1 cellular context compared by ENCODE assay signal in genomic region chr4:38310446-38311043, GRCh38.
TF ChIP-seq lines count a peak whose summit lies in the region.

No MANE protein-coding gene starts in this region.

TF ChIP-seq in GM12878, 131 proteins besides CTCF, POLR2A, EP300 and RAD21 (continued from another document and continues in another):
- TF ChIP-seq NKRF (conservative IDR thresholded peaks at IDR 0.05) (no peak), JUND (IDR thresholded peaks at IDR 0.05; ENCODE audit: low read depth, low read length) (peak; percentile 61; the same call in 1 of the 2 replicates), HSF1 (IDR thresholded peaks at IDR 0.05; ENCODE audit: low read depth, low read length) (no peak), RBBP5 (conservative IDR thresholded peaks at IDR 0.05) (no peak), SPI1 (IDR thresholded peaks at IDR 0.05; ENCODE audit: borderline replicate concordance, insufficient read depth, low read depth, low read length) (no peak), CHD4 (IDR thresholded peaks at IDR 0.05) (no peak), KLF5 (IDR thresholded peaks at IDR 0.05; ENCODE audit: partially characterized antibody) (peak; percentile 80), SUPT20H (IDR thresholded peaks at IDR 0.05; ENCODE audit: borderline replicate concordance, control insufficient read depth, low read depth, low read length) (no peak), CBX3 (IDR thresholded peaks at IDR 0.05; ENCODE audit: borderline replicate concordance, low read depth) (no peak), EED (IDR thresholded peaks at IDR 0.05; ENCODE audit: low read depth) (peak; percentile 98), ASH2L (IDR thresholded peaks at IDR 0.05; ENCODE audit: borderline replicate concordance, low read depth) (no peak), POLR2AphosphoS2 (IDR thresholded peaks at IDR 0.05; ENCODE audit: low read depth, low read length) (no peak), SMAD5 (IDR thresholded peaks at IDR 0.05; ENCODE audit: low read depth) (no peak), HDGF (IDR thresholded peaks at IDR 0.05) (no peak), USF1 (IDR thresholded peaks at IDR 0.05; ENCODE audit: borderline replicate concordance, extremely low read length, insufficient read depth, low read depth, low read length) (no peak), ZSCAN29 (IDR thresholded peaks at IDR 0.05) (no peak), REST (IDR thresholded peaks at IDR 0.05; ENCODE audit: low read depth, low read length) (no peak), BMI1 (IDR thresholded peaks at IDR 0.05; ENCODE audit: borderline replicate concordance) (peak; percentile 90), SMC3 (IDR thresholded peaks at IDR 0.05; ENCODE audit: borderline replicate concordance, low read length) (no peak), BRCA1 (IDR thresholded peaks at IDR 0.05; ENCODE audit: low read depth, low read length) (no peak), BCLAF1 (IDR thresholded peaks at IDR 0.05) (no peak), KAT2A (conservative IDR thresholded peaks at IDR 0.05; ENCODE audit: control insufficient read depth, low read depth, low read length) (no peak), ATF2 (IDR thresholded peaks at IDR 0.05; ENCODE audit: low read length) (peak; percentile 99), MAX (IDR thresholded peaks at IDR 0.05; ENCODE audit: low read depth, low read length) (peak; percentile 35; the same call in 1 of the 2 replicates), IRF4 (IDR thresholded peaks at IDR 0.05; ENCODE audit: low read depth, low read length) (peak; percentile 97), YBX1 (IDR thresholded peaks at IDR 0.05) (no peak), CREB1 (IDR thresholded peaks at IDR 0.05; ENCODE audit: low read depth) (no peak; the same call in 1 of the 2 replicates), KDM1A (IDR thresholded peaks at IDR 0.05; ENCODE audit: borderline replicate concordance) (no peak), RCOR1 (conservative IDR thresholded peaks at IDR 0.05; ENCODE audit: low read depth, low read length) (0 out of 2 replicates have a peak, but pooled peaks have one; percentile 71), CEBPZ (IDR thresholded peaks at IDR 0.05; ENCODE audit: low read depth, low read length) (no peak), CREM (IDR thresholded peaks at IDR 0.05; ENCODE audit: low read depth) (peak; percentile 94), E2F8 (IDR thresholded peaks at IDR 0.05; ENCODE audit: low read depth, partially characterized antibody) (no peak), GATAD2B (conservative IDR thresholded peaks at IDR 0.05; ENCODE audit: low read depth) (0 out of 2 replicates have a peak, but pooled peaks have one; percentile 60), MLLT1 (IDR thresholded peaks at IDR 0.05) (peak; percentile 98)
